Comparison of ENCODE assay signal across 13 cellular contexts in genomic region chr20:19827818-19828217, GRCh38.
A peak's percentile ranks its signal among the peaks of the same experiment; 100 is the strongest.
DNase-seq lines count a peak whose midpoint lies in the region; ATAC-seq, FAIRE-seq and TF ChIP-seq lines count a peak whose summit lies in the region.
"Had no signal": no experiment of that assay in that cellular context is flagged by ENCODE, and none has a peak within 500 bp of the region (broad histone marks: within the 10 kb centered on the region; RNA-seq: fewer than 3 reads in every experiment).

No MANE protein-coding gene starts in this region.

- TF ChIP-seq POLR2A in GM12891 (IDR thresholded peaks at IDR 0.05; ENCODE audit: low read depth, low read length), result no peak

- no peak overlapping the region for H3K4me3 ChIP-seq in SK-N-SH (ENCODE audit: low read depth in 2 of 2, low read length in 1 of 2)
- peak overlapping the region; percentile 38; the same call in 1 of the 2 replicates for H3K4me3 ChIP-seq in Karpas-422 (ENCODE audit: low read length)
- H3K4me3 ChIP-seq: heart right ventricle had no signal

- H3K4me1 Mint-ChIP-seq in nephron, result peaks cover 37% of the 10 kb centered on the region

- H3K4me3 Mint-ChIP-seq in nephron, result no peak overlapping the region
- H3K4me3 Mint-ChIP-seq: mesothelial cell of epicardium had no signal

- DNase-seq in SK-N-SH (no peak), Karpas-422 (peak; percentile 93), GM12891 (ENCODE audit: insufficient read length, low spot score) (no peak), NCI-H510A (lab: John Stamatoyannopoulos, UW) (no peak), caudate nucleus (lab: John Stamatoyannopoulos, UW) (no peak)
- DNase-seq: effector CD4-positive, alpha-beta T cell; heart right ventricle had no signal

- H3F3A ChIP-seq in SK-N-SH (replicated peaks; ENCODE audit: insufficient read depth), result no peaks in the 10 kb centered on the region

- H3K27me3 Mint-ChIP-seq in nephron (ENCODE audit: low read depth), result no peaks in the 10 kb centered on the region

- H3K4me1 ChIP-seq in SK-N-SH (ENCODE audit: control insufficient read depth in 1 of 2, insufficient read depth in 2 of 2, low read depth in 1 of 2, low read length in 1 of 2), result peaks cover 6 to 14% of the 10 kb centered on the region in 2 experiments; a peak in 2 of 4 replicates
- peaks cover 78% of the 10 kb centered on the region for H3K4me1 ChIP-seq in Karpas-422 (ENCODE audit: low read length)

- H3K36me3 ChIP-seq in SK-N-SH (replicated peaks in 1 of 2; ENCODE audit: control insufficient read depth in 1 of 2, insufficient read depth in 2 of 2, low read length in 1 of 2), result no peaks in the 10 kb centered on the region
- H3K36me3 ChIP-seq in Karpas-422 (ENCODE audit: insufficient read depth, low read length), result no peaks in the 10 kb centered on the region

- no peak for FAIRE-seq in GM12891 (lab: Jason Lieb, UNC)
- FAIRE-seq: H1, TTC549 had no signal

- H3K9me2 ChIP-seq in SK-N-SH, result no peaks in the 10 kb centered on the region
- no peaks in the 10 kb centered on the region for H3K9me2 ChIP-seq in Karpas-422 (replicated peaks; ENCODE audit: insufficient read depth, low read length)

- H3K27me3 ChIP-seq in SK-N-SH (ENCODE audit: insufficient read depth), result no peaks in the 10 kb centered on the region
- H3K27me3 ChIP-seq in Karpas-422 (ENCODE audit: low read length), result no peaks in the 10 kb centered on the region
- H3K27me3 ChIP-seq: heart right ventricle had no signal

- no peak for TF ChIP-seq RAD21 in SK-N-SH (IDR thresholded peaks at IDR 0.05; ENCODE audit: low read length)

- TF ChIP-seq CTCF in SK-N-SH (IDR thresholded peaks at IDR 0.05) (no peak), nephron (IDR thresholded peaks at IDR 0.05; ENCODE audit: unreplicated experiment in 3 of 3) (no peak)

- CTCF ChIA-PET in SK-N-SH (lab: Yijun Ruan, JAX), result interaction anchor here (0.6 to 1.5 kb wide), 6 partner anchors 16 to 167 kb away, joined by 3 to 5 read pairs (median 3); no protein-coding TSS in a partner anchor

- H3K9me3 ChIP-seq in SK-N-SH (no peaks in the 10 kb centered on the region), Karpas-422 (ENCODE audit: low read length) (no peaks in the 10 kb centered on the region)
- H3K9me3 ChIP-seq: heart right ventricle had no signal

- no peaks in the 10 kb centered on the region for H3K9me3 Mint-ChIP-seq in nephron
- H3K9me3 Mint-ChIP-seq: mesothelial cell of epicardium had no signal

- POLR2A ChIA-PET in SK-N-SH (lab: Yijun Ruan, JAX), result no interaction called here

- H3K9ac ChIP-seq in SK-N-SH (no peak overlapping the region), Karpas-422 (ENCODE audit: low read length) (peak overlapping the region; percentile 55)

- H4K20me1 ChIP-seq in SK-N-SH (ENCODE audit: insufficient read depth) (no peaks in the 10 kb centered on the region), Karpas-422 (ENCODE audit: insufficient read depth, low read depth, low read length) (no peaks in the 10 kb centered on the region)

- peak overlapping the region in 1 of 2 experiments; percentile 55; a peak in 1 of 4 replicates for H3K27ac ChIP-seq in SK-N-SH (ENCODE audit: low read depth in 2 of 2, low read length in 1 of 2)
- H3K27ac ChIP-seq in Karpas-422 (ENCODE audit: low read length), result peak overlapping the region; percentile 98
- H3K27ac ChIP-seq in caudate nucleus (ENCODE audit: low read depth, low read length), result no peak overlapping the region

- peak overlapping the region; percentile 32 for H3K4me2 ChIP-seq in SK-N-SH
- peak overlapping the region; percentile 66 for H3K4me2 ChIP-seq in Karpas-422 (ENCODE audit: low read depth, low read length, poor library complexity, severe bottlenecking)

- no peak overlapping the region for H2AFZ ChIP-seq in SK-N-SH (ENCODE audit: low read depth)
- no peak overlapping the region for H2AFZ ChIP-seq in Karpas-422 (ENCODE audit: low read length)

- no peaks in the 10 kb centered on the region for H3K79me2 ChIP-seq in SK-N-SH (ENCODE audit: insufficient read depth)
- H3K79me2 ChIP-seq in Karpas-422 (ENCODE audit: low read length), result no peaks in the 10 kb centered on the region

- no peak for TF ChIP-seq EP300 in SK-N-SH (IDR thresholded peaks at IDR 0.05; ENCODE audit: borderline replicate concordance in 1 of 2, low read depth in 1 of 2, low read length in 1 of 2)

- H3K27ac Mint-ChIP-seq in nephron, result peak overlapping the region; percentile 25 to 69 (median 31)
- H3K27ac Mint-ChIP-seq: mesothelial cell of epicardium had no signal

- WGBS in SK-N-SH (ENCODE audit: low lambda C conversion rate), result 56% methylated on average over 1 of the region's 1 CpG

- H3K36me3 Mint-ChIP-seq in nephron (ENCODE audit: low read depth), result peaks cover 38% of the 10 kb centered on the region

- no peak for ATAC-seq in SK-N-SH treated with all-trans-retinoic acid at 6 μM for 48 hours
- peak; percentile 31 for ATAC-seq in HG02642 (IDR thresholded peaks at IDR 0.05; ENCODE audit: poor library complexity, unreplicated experiment)

TF ChIP-seq in SK-N-SH, 30 proteins besides CTCF, POLR2A, EP300 and RAD21 (continues in another document):
- TF ChIP-seq ZBTB33 (IDR thresholded peaks at IDR 0.05; ENCODE audit: borderline replicate concordance, low read depth) (no peak), EZH2phosphoT487 (IDR thresholded peaks at IDR 0.05; ENCODE audit: borderline replicate concordance, low read depth) (no peak), FOSL2 (IDR thresholded peaks at IDR 0.05; ENCODE audit: borderline replicate concordance, low read depth) (no peak), ELF1 (IDR thresholded peaks at IDR 0.05) (no peak), GABPA (IDR thresholded peaks at IDR 0.05; ENCODE audit: low read depth) (no peak)

TF ChIP-seq in SK-N-SH treated with all-trans-retinoic acid at 6 μM for 48 hours, 23 proteins besides CTCF, POLR2A, EP300 and RAD21 (continues in another document):
- TF ChIP-seq OSR1 (CRISPR knock-in tag; IDR thresholded peaks at IDR 0.05) (no peak), ZFP3 (CRISPR knock-in tag; IDR thresholded peaks at IDR 0.05) (no peak), ZC3H10 (CRISPR knock-in tag; IDR thresholded peaks at IDR 0.05) (no peak), TCF4 (CRISPR knock-in tag; IDR thresholded peaks at IDR 0.05; ENCODE audit: borderline replicate concordance) (no peak), ARNTL (CRISPR knock-in tag; IDR thresholded peaks at IDR 0.05; ENCODE audit: borderline replicate concordance, low read depth) (no peak), ESRRG (CRISPR knock-in tag; IDR thresholded peaks at IDR 0.05) (no peak), RARB (CRISPR knock-in tag; IDR thresholded peaks at IDR 0.05) (no peak), TOX (CRISPR knock-in tag; IDR thresholded peaks at IDR 0.05; ENCODE audit: borderline replicate concordance) (no peak)

TF ChIP-seq in GM12891, 5 proteins besides CTCF, POLR2A, EP300 and RAD21:
- TF ChIP-seq POU2F2 (IDR thresholded peaks at IDR 0.05; ENCODE audit: low read depth, low read length) (no peak), POLR2AphosphoS5 (IDR thresholded peaks at IDR 0.05; ENCODE audit: low read depth, low read length) (no peak), SPI1 (IDR thresholded peaks at IDR 0.05; ENCODE audit: low read depth, low read length) (no peak), TAF1 (IDR thresholded peaks at IDR 0.05; ENCODE audit: low read depth, low read length) (no peak), PAX5 (IDR thresholded peaks at IDR 0.05; ENCODE audit: insufficient read depth, low read length, severe bottlenecking) (no peak)
TF ChIP-seq in GM12891: peak in this region for 0.
